ENCODE assay signal across 1 cellular context in genomic region chr14:60490270-60490669, GRCh38.
TF ChIP-seq lines count a peak whose summit lies in the region.

No MANE protein-coding gene starts in this region.

TF ChIP-seq in HEK293, 187 proteins besides CTCF, POLR2A, EP300 and RAD21 (continued from another document):
- TF ChIP-seq ZNF394 (tag by site-specific recombination; IDR thresholded peaks at IDR 0.05; ENCODE audit: borderline replicate concordance) (peak; percentile 51; the same call in 1 of the 2 replicates), HOXD13 (CRISPR knock-in tag; IDR thresholded peaks at IDR 0.05; ENCODE audit: borderline replicate concordance) (no peak), ZNF449 (tag by site-specific recombination; IDR thresholded peaks at IDR 0.05) (no peak), ZNF426 (tag by site-specific recombination; IDR thresholded peaks at IDR 0.05) (peak; percentile 33), ZNF23 (tag by site-specific recombination; IDR thresholded peaks at IDR 0.05; ENCODE audit: borderline replicate concordance) (no peak), ZNF518A (tag by site-specific recombination; conservative IDR thresholded peaks at IDR 0.05; ENCODE audit: low read depth) (peak; percentile 45; the same call in 1 of the 2 replicates)
